11 cellular contexts compared by ENCODE assay signal in genomic region chr5:150138551-150139265, GRCh38. TPM values are rescaled to one million over a fixed set of nuclear protein-coding genes. Genes with fewer than 3 reads are reported as not detected.
DNase-seq lines count a peak whose midpoint lies in the region; ATAC-seq, FAIRE-seq and TF ChIP-seq lines count a peak whose summit lies in the region.
"Had no signal": no experiment of that assay in that cellular context is flagged by ENCODE, and none has a peak within 500 bp of the region (broad histone marks: within the 10 kb centered on the region; RNA-seq: fewer than 3 reads in every experiment).

No MANE protein-coding gene starts in this region.

- no peaks in the 10 kb centered on the region for H3K27me3 ChIP-seq in upper lobe of left lung

- H3K36me3 ChIP-seq in upper lobe of left lung = no peaks in the 10 kb centered on the region

- TF ChIP-seq CTCF in endothelial cell (IDR thresholded peaks at IDR 0.05; ENCODE audit: unreplicated experiment) = no peak
- TF ChIP-seq CTCF in upper lobe of left lung (IDR thresholded peaks at IDR 0.05) = no peak

- WGBS in upper lobe of left lung, 2 donors = 48 to 57% methylated on average over 9 to 10 of the region's 10 CpGs

- peaks cover 25 to 41% (median 29%) of the 10 kb centered on the region in 4 donors for H3K4me1 ChIP-seq in upper lobe of left lung

- H3K4me1 Mint-ChIP-seq in endothelial cell (ENCODE audit: unreplicated experiment) = peaks cover 81% of the 10 kb centered on the region

- H3K27ac Mint-ChIP-seq in endothelial cell (ENCODE audit: unreplicated experiment) = peak overlapping the region; percentile 54

- TF ChIP-seq EP300 in upper lobe of left lung (IDR thresholded peaks at IDR 0.05) = no peak

- TF ChIP-seq POLR2A in upper lobe of left lung (IDR thresholded peaks at IDR 0.05) (no peak), GM12892 (IDR thresholded peaks at IDR 0.05; ENCODE audit: low read depth, low read length) (no peak)

- H3K4me3 ChIP-seq in upper lobe of left lung = no peak overlapping the region

- H3K9me3 Mint-ChIP-seq in endothelial cell (ENCODE audit: unreplicated experiment) = no peaks in the 10 kb centered on the region

- peaks cover 16% of the 10 kb centered on the region for H3K36me3 Mint-ChIP-seq in endothelial cell (ENCODE audit: low read depth, unreplicated experiment)

- DNase-seq in NCI-H226 (peak; percentile 68), endothelial cell (ENCODE audit: low spot score) (peak; percentile 67), midbrain (lab: John Stamatoyannopoulos, UW) (peak; percentile 52), upper lobe of left lung (peak in 1 of 2 donors; percentile 52), NCI-H1105 (lab: John Stamatoyannopoulos, UW) (no peak), GM12892 (ENCODE audit: insufficient read length) (no peak)
- DNase-seq: stimulated activated naive CD4-positive, alpha-beta T cell treated with Interleukin-2 at 50 U/mL for 16 hours had no signal

- no peak for FAIRE-seq in GM12892 (lab: Jason Lieb, UNC)
- FAIRE-seq: endometrium had no signal

- H3K4me3 Mint-ChIP-seq in endothelial cell (ENCODE audit: unreplicated experiment) = no peak overlapping the region

- peaks cover 21% of the 10 kb centered on the region for H3K27me3 Mint-ChIP-seq in endothelial cell (ENCODE audit: unreplicated experiment)

- ATAC-seq in upper lobe of left lung (ENCODE audit: low FRiP score in 2 of 2) (no peak), GM19023 (IDR thresholded peaks at IDR 0.05; ENCODE audit: unreplicated experiment) (no peak), HG02642 (IDR thresholded peaks at IDR 0.05; ENCODE audit: poor library complexity, unreplicated experiment) (no peak)

- no peaks in the 10 kb centered on the region for H3K9me3 ChIP-seq in upper lobe of left lung

- peak overlapping the region; percentile 63 to 84 (median 79) for H3K27ac ChIP-seq in upper lobe of left lung

RNA-seq across cellular contexts. Expression of gene PDGFRB, which starts 16.9 kb away (rescaled TPM):
- total RNA-seq in endothelial cell (ENCODE audit: unreplicated experiment) (23.7 TPM), upper lobe of left lung (100 to 1,000 TPM in 2 of 6 donors, 10 to 100 TPM in 4; 26.6 to 155 (median 81.5) TPM)
- 0.89 TPM for polyA plus RNA-seq in GM12892 (2012; ENCODE audit: missing spikeins)

RNA-seq across cellular contexts. Expression of gene CDX1, which starts 27.9 kb away (rescaled TPM):
- total RNA-seq in endothelial cell (ENCODE audit: unreplicated experiment) = 0.59 TPM
- under 1 TPM in 2 of 6 donors, not detected in 4; 0.17 to 0.30 TPM for total RNA-seq in upper lobe of left lung
- polyA plus RNA-seq in GM12892 (2012; ENCODE audit: missing spikeins) = not detected
- total RNA-seq: OCI-LY7 had no signal

RNA-seq across cellular contexts. Expression of gene SLC6A7, which starts 51.2 kb away (rescaled TPM):
- not detected for total RNA-seq in endothelial cell (ENCODE audit: unreplicated experiment)
- total RNA-seq in upper lobe of left lung = under 1 TPM in 1 of 6 donors, not detected in 5; 0.44 TPM
- polyA plus RNA-seq in GM12892 (2012; ENCODE audit: missing spikeins) = 0.32 TPM
- total RNA-seq: OCI-LY7 had no signal

RNA-seq across cellular contexts. Expression of gene CSF1R, which starts 52.4 kb away (rescaled TPM):
- total RNA-seq in endothelial cell (ENCODE audit: unreplicated experiment) (2.7 TPM), upper lobe of left lung (100 to 1,000 TPM in 1 of 6 donors, 10 to 100 TPM in 5; 13.9 to 101 (median 57.9) TPM)
- polyA plus RNA-seq in GM12892 (2012; ENCODE audit: missing spikeins) = 0.68 TPM
- total RNA-seq: OCI-LY7 had no signal

Comparison
In these comparisons a context has a peak if more than half of its experiments do, and no peak if none do; other contexts are left out.
1. DNase-seq: peak in NCI-H226 (single experiment), endothelial cell (single experiment) and midbrain (single experiment); none in NCI-H1105 (single experiment) and GM12892 (single experiment).